30 cellular contexts compared by ENCODE assay signal in genomic region chr4:8164194-8164565, GRCh38. TPM values are rescaled to one million over a fixed set of nuclear protein-coding genes. Genes with fewer than 3 reads are reported as not detected.
A peak's percentile ranks its signal among the peaks of the same experiment; 100 is the strongest.
DNase-seq lines count a peak whose midpoint lies in the region; FAIRE-seq and TF ChIP-seq lines count a peak whose summit lies in the region.
"Had no signal": no experiment of that assay in that cellular context is flagged by ENCODE, and none has a peak within 500 bp of the region (broad histone marks: within the 10 kb centered on the region; RNA-seq: fewer than 3 reads in every experiment).

No MANE protein-coding gene starts in this region.

- H3K36me3 ChIP-seq in OCI-LY1 (ENCODE audit: insufficient read depth, low read length) (no peaks in the 10 kb centered on the region), keratinocyte (ENCODE audit: control insufficient read depth in 2 of 2, extremely low read depth in 1 of 2, insufficient read depth in 2 of 2, low read length in 2 of 2) (no peaks in the 10 kb centered on the region), skeletal muscle tissue (ENCODE audit: control insufficient read depth in 3 of 3, insufficient read depth in 3 of 3, low read length in 3 of 3) (no peaks in the 10 kb centered on the region), colonic mucosa (no peaks in the 10 kb centered on the region)
- H3K36me3 ChIP-seq: brain microvascular endothelial cell, right atrium auricular region, transverse colon had no signal

- H3K4me2 ChIP-seq in OCI-LY1 (ENCODE audit: low read length): no peak overlapping the region
- peak overlapping the region; percentile 80 for H3K4me2 ChIP-seq in keratinocyte (ENCODE audit: control insufficient read depth, extremely low read depth, insufficient read depth, low read depth, low read length)

- H4K20me1 ChIP-seq in OCI-LY1 (ENCODE audit: insufficient read depth, low read length) (no peaks in the 10 kb centered on the region), keratinocyte (ENCODE audit: control insufficient read depth, extremely low read depth, insufficient read depth, low read length) (no peaks in the 10 kb centered on the region)

- H3K9me3 ChIP-seq in OCI-LY1 (ENCODE audit: low read length): no peaks in the 10 kb centered on the region
- H3K9me3 ChIP-seq in keratinocyte (ENCODE audit: control insufficient read depth, low read depth, low read length): peaks cover 4% of the 10 kb centered on the region
- peaks cover 0 to 9% (median 5%) of the 10 kb centered on the region in 3 donors for H3K9me3 ChIP-seq in skeletal muscle tissue (ENCODE audit: control insufficient read depth in 3 of 3, low read length in 3 of 3)
- H3K9me3 ChIP-seq in colonic mucosa: no peaks in the 10 kb centered on the region

- H3K9ac ChIP-seq in OCI-LY1 (ENCODE audit: low read length) (no peak overlapping the region; the same call in 1 of the 2 replicates), keratinocyte (ENCODE audit: control insufficient read depth, extremely low read depth, insufficient read depth, low read length) (peak overlapping the region; percentile 65), skeletal muscle tissue (ENCODE audit: low read depth in 1 of 3, low read length in 3 of 3) (peak overlapping the region; percentile 71 to 84 (median 73)), colonic mucosa (ENCODE audit: low read depth in 2 of 2, low read length in 2 of 2) (no peak overlapping the region)
- H3K9ac ChIP-seq: parathyroid adenoma had no signal

- H3F3A ChIP-seq in OCI-LY1 (ENCODE audit: insufficient read depth, low read length): no peaks in the 10 kb centered on the region

- H3K27ac ChIP-seq in OCI-LY1 (ENCODE audit: low read depth, low read length, poor library complexity, severe bottlenecking) (peak overlapping the region; percentile 70), keratinocyte (ENCODE audit: control insufficient read depth, insufficient read depth, low read length) (peak overlapping the region; percentile 68), skeletal muscle tissue (ENCODE audit: low read depth, low read length) (peak overlapping the region; percentile 91), colonic mucosa (no peak overlapping the region)
- H3K27ac ChIP-seq: brain microvascular endothelial cell, parathyroid adenoma, right atrium auricular region, transverse colon had no signal

- H3K4me3 ChIP-seq in OCI-LY1 (ENCODE audit: low read depth, low read length, poor library complexity, severe bottlenecking): no peak overlapping the region
- H3K4me3 ChIP-seq in keratinocyte (ENCODE audit: control insufficient read depth in 2 of 3, extremely low read depth in 1 of 3, insufficient read depth in 2 of 3, low read depth in 1 of 3, low read length in 3 of 3): peak overlapping the region in 1 of 3 experiments; percentile 11
- H3K4me3 ChIP-seq in skeletal muscle tissue (ENCODE audit: low read length in 3 of 3): peak overlapping the region in 1 of 3 donors; percentile 45
- no peak overlapping the region for H3K4me3 ChIP-seq in colonic mucosa
- H3K4me3 ChIP-seq: right atrium auricular region, transverse colon had no signal

- FAIRE-seq in keratinocyte (lab: Jason Lieb, UNC): peak; percentile 94

- H3K9me2 ChIP-seq in OCI-LY1 (ENCODE audit: low read depth, low read length): no peaks in the 10 kb centered on the region

- intact Hi-C loops in colonic mucosa (cut with DNase I): no loop called here

- H3K9me1 ChIP-seq in keratinocyte (ENCODE audit: control insufficient read depth, extremely low read depth, insufficient read depth, low read length): no peaks in the 10 kb centered on the region

- H3K27me3 ChIP-seq in OCI-LY1 (ENCODE audit: insufficient read depth, low read length): peaks cover 3% of the 10 kb centered on the region; the same call in 1 of the 2 replicates
- H3K27me3 ChIP-seq in keratinocyte (ENCODE audit: control insufficient read depth, extremely low read depth, insufficient read depth, low read length): no peaks in the 10 kb centered on the region
- no peaks in the 10 kb centered on the region for H3K27me3 ChIP-seq in skeletal muscle tissue (ENCODE audit: control insufficient read depth in 3 of 3, insufficient read depth in 3 of 3, low read length in 3 of 3)
- no peaks in the 10 kb centered on the region for H3K27me3 ChIP-seq in colonic mucosa
- H3K27me3 ChIP-seq: right atrium auricular region, transverse colon had no signal

- H3K79me2 ChIP-seq in OCI-LY1 (ENCODE audit: insufficient read depth, low read length) (no peaks in the 10 kb centered on the region), keratinocyte (ENCODE audit: control insufficient read depth, insufficient read depth, low read length) (no peaks in the 10 kb centered on the region)
- H3K79me2 ChIP-seq: parathyroid adenoma had no signal

- H2AFZ ChIP-seq in OCI-LY1 (ENCODE audit: low read length) (no peak overlapping the region), keratinocyte (ENCODE audit: control insufficient read depth, low read length) (no peak overlapping the region)
- H2AFZ ChIP-seq: parathyroid adenoma had no signal

- dilution Hi-C loops in keratinocyte (cut with MboI; ENCODE audit: extremely low pct_ligation_motif_present, low sequenced_read_pairs): no loop called here

- TF ChIP-seq CTCF in OCI-LY1 (IDR thresholded peaks at IDR 0.05; ENCODE audit: low read length): no peak
- no peak for TF ChIP-seq CTCF in keratinocyte (optimal IDR thresholded peaks at IDR 0.05 in 1 of 3, IDR thresholded peaks at IDR 0.05 in 1 of 3, conservative IDR thresholded peaks at IDR 0.05 in 1 of 3; ENCODE audit: extremely low read depth in 1 of 3, insufficient read depth in 2 of 3, low read length in 3 of 3)
- no peak for TF ChIP-seq CTCF in colonic mucosa (IDR thresholded peaks at IDR 0.05)

- peaks cover 39% of the 10 kb centered on the region for H3K4me1 ChIP-seq in OCI-LY1 (ENCODE audit: insufficient read depth, low read length, severe bottlenecking)
- H3K4me1 ChIP-seq in keratinocyte (ENCODE audit: control insufficient read depth, extremely low read depth, insufficient read depth, low read length): peaks cover 26% of the 10 kb centered on the region
- peaks cover 50 to 79% (median 75%) of the 10 kb centered on the region in 3 donors for H3K4me1 ChIP-seq in skeletal muscle tissue (ENCODE audit: control insufficient read depth in 3 of 3, insufficient read depth in 3 of 3, low read length in 3 of 3)
- peaks cover 7% of the 10 kb centered on the region for H3K4me1 ChIP-seq in colonic mucosa
- H3K4me1 ChIP-seq: parathyroid adenoma had no signal

- DNase-seq in COLO668 (lab: John Stamatoyannopoulos, UW; ENCODE audit: unreplicated experiment): peak; percentile 77
- no peak for DNase-seq in keratinocyte (ENCODE audit: low read depth, low spot score)
- DNase-seq in colonic mucosa: no peak
- DNase-seq in activated effector memory CD4-positive, alpha-beta T cell treated with anti-CD3 and anti-CD28 coated beads, Interleukin-2, amount 50 U/mL, for 16 hours: no peak
- no peak for DNase-seq in OCI-M2 (lab: John Stamatoyannopoulos, UW; ENCODE audit: unreplicated experiment)
- no peak for DNase-seq in T-helper 9 cell
- DNase-seq: activated CD4-positive, alpha-beta memory T cell treated with anti-CD3 and anti-CD28 coated beads, Interleukin-2, amount 10 ng/mL, durations not matched to agents 7 days and 5 days; activated CD8-positive, alpha-beta memory T cell treated with anti-CD3 and anti-CD28 coated beads, Interleukin-2, amount 50 U/mL, for 4 hours; activated naive CD4-positive, alpha-beta T cell treated with anti-CD3 and anti-CD28 coated beads for 36 hours; brain microvascular endothelial cell; DMS79; GF-D8; hippocampal formation; Kasumi-1; left cardiac atrium; mammary epithelial cell; MV-4-11; NCI-H146; NCI-H524; nephron progenitor cell; NK-92 treated with Interleukin-12 subunit alpha and Interleukin-12 subunit beta, amount 100 ng/mL, for 24 hours; SHP77; stimulated activated CD4-positive, alpha-beta T cell treated with anti-CD3 and anti-CD28 coated beads, Interleukin-2, amount 100 ng/mL, for 24 hours; stimulated activated CD8-positive, alpha-beta memory T cell treated with anti-CD3 and anti-CD28 coated beads, Interleukin-4, amount 100 ng/mL, for 48 hours; T-helper 2 cell; transverse colon had no signal

RNA-seq across cellular contexts. Expression of gene ABLIM2, which starts 5.6 kb away (rescaled TPM):
- polyA plus RNA-seq in keratinocyte: 0.94 to 3.0 TPM (median 1.1 TPM) in 3 replicates
- 3.8 TPM for polyA plus RNA-seq in keratinocyte (2011; ENCODE audit: low read depth)
- 1.1 and 2.0 TPM in 2 replicates for polyA plus RNA-seq in keratinocyte (2011; cell fraction: cytosol; rRNA removed)
- 1.5 and 3.6 TPM in 2 replicates for polyA plus RNA-seq in keratinocyte (2011; cell fraction: nucleus; rRNA removed)
- polyA plus RNA-seq in keratinocyte (2012; ENCODE audit: low replicate concordance): 1.3 and 9.7 TPM in 2 replicates
- 0.80 to 5.3 TPM (median 3.7 TPM) in 3 replicates for polyA minus RNA-seq in keratinocyte
- polyA minus RNA-seq in keratinocyte (2011; cell fraction: cytosol; rRNA and poly(A)+ RNA removed): 1.7 TPM
- polyA minus RNA-seq in keratinocyte (2011; cell fraction: nucleus; rRNA and poly(A)+ RNA removed): 1.6 and 4.2 TPM in 2 replicates
- total RNA-seq in skeletal muscle tissue (7.3 TPM), colonic mucosa (10 to 100 TPM; 11.1 to 11.5 TPM)

RNA-seq across cellular contexts. Expression of gene SH3TC1, which starts 34.9 kb away (rescaled TPM):
- 12.0 to 22.1 TPM (median 12.3 TPM) in 3 replicates for polyA plus RNA-seq in keratinocyte
- 4.0 TPM for polyA plus RNA-seq in keratinocyte (2011; ENCODE audit: low read depth)
- 3.3 and 7.9 TPM in 2 replicates for polyA plus RNA-seq in keratinocyte (2011; cell fraction: cytosol; rRNA removed)
- 28.3 and 44.2 TPM in 2 replicates for polyA plus RNA-seq in keratinocyte (2011; cell fraction: nucleus; rRNA removed)
- 7.2 and 21.2 TPM in 2 replicates for polyA plus RNA-seq in keratinocyte (2012; ENCODE audit: low replicate concordance)
- polyA minus RNA-seq in keratinocyte: 22.2 to 29.7 TPM (median 27.2 TPM) in 3 replicates
- 35.5 TPM for polyA minus RNA-seq in keratinocyte (2011; cell fraction: cytosol; rRNA and poly(A)+ RNA removed)
- 48.6 and 60.5 TPM in 2 replicates for polyA minus RNA-seq in keratinocyte (2011; cell fraction: nucleus; rRNA and poly(A)+ RNA removed)
- total RNA-seq in skeletal muscle tissue (13.0 TPM), colonic mucosa (10 to 100 TPM; 10.8 to 22.5 TPM)

Comparison
In these comparisons a context has a peak if more than half of its experiments do, and no peak if none do; other contexts are left out.
1. H3K9ac ChIP-seq: peak in keratinocyte (single experiment) and skeletal muscle tissue (3 of 3); none in OCI-LY1 (single experiment) and colonic mucosa (0 of 2).